Comparison of ENCODE assay signal across 16 cellular contexts in genomic region chr1:167987174-167987573, GRCh38.
"Had no signal": no experiment of that assay in that cellular context is flagged by ENCODE, and none has a peak within 500 bp of the region (broad histone marks: within the 10 kb centered on the region; RNA-seq: fewer than 3 reads in every experiment).

No MANE protein-coding gene starts in this region.

- H3K36me3 Mint-ChIP-seq: natural killer cell treated with Interleukin-12 subunit alpha and Interleukin-12 subunit beta and Interleukin-15 and Interleukin-18, amount 100 ng/mL, for 72 hours had no signal

- H3K4me3 ChIP-seq: esophagus muscularis mucosa, thoracic aorta, upper lobe of right lung had no signal

- H3K36me3 ChIP-seq: thoracic aorta had no signal

- ATAC-seq: natural killer cell treated with Interleukin-12 subunit alpha and Interleukin-12 subunit beta and Interleukin-15 and Interleukin-18, amount 100 ng/mL, for 72 hours; stimulated activated effector memory CD8-positive, alpha-beta T cell treated with anti-CD3 and anti-CD28 coated beads, Interleukin-12 subunit alpha, Interleukin-12 subunit beta, amount 100 ng/mL, for 72 hours; upper lobe of right lung had no signal

- H3K27me3 Mint-ChIP-seq: activated B cell treated with CpG ODN at 0.5 μM for 24 hours; activated CD4-positive, alpha-beta T cell treated with anti-CD3 and anti-CD28 coated beads, Interleukin-2, amount 10 ng/mL, durations not matched to agents 7 days and 5 days; activated naive CD8-positive, alpha-beta T cell treated with anti-CD3 and anti-CD28 coated beads, Interleukin-2, amount 10 ng/mL, durations not matched to agents 7 days and 5 days; natural killer cell treated with Interleukin-12 subunit alpha and Interleukin-12 subunit beta and Interleukin-15 and Interleukin-18, amount 100 ng/mL, for 72 hours had no signal

- H3K4me1 ChIP-seq: upper lobe of right lung had no signal

- H3K4me3 Mint-ChIP-seq: activated B cell treated with CpG ODN at 0.5 μM for 24 hours; activated CD4-positive, alpha-beta T cell treated with anti-CD3 and anti-CD28 coated beads, Interleukin-2, amount 10 ng/mL, durations not matched to agents 7 days and 5 days; activated naive CD8-positive, alpha-beta T cell treated with anti-CD3 and anti-CD28 coated beads, Interleukin-2, amount 10 ng/mL, durations not matched to agents 7 days and 5 days; natural killer cell treated with Interleukin-12 subunit alpha and Interleukin-12 subunit beta and Interleukin-15 and Interleukin-18, amount 100 ng/mL, for 72 hours; stimulated activated effector memory CD8-positive, alpha-beta T cell treated with anti-CD3 and anti-CD28 coated beads, Interleukin-12 subunit alpha, Interleukin-12 subunit beta, amount 100 ng/mL, for 72 hours; T-helper 2 cell treated with Interferon-gamma antibody and Interleukin-4, amounts not matched to agents 5 μg/mL and 100 μg/mL, for 36 hours had no signal

- H3K27me3 ChIP-seq: esophagus muscularis mucosa, upper lobe of right lung had no signal

- H3K9me3 ChIP-seq: esophagus muscularis mucosa, thoracic aorta, upper lobe of right lung had no signal

- DNase-seq: activated B cell treated with CpG ODN at 0.5 μM for 24 hours; activated CD4-positive, alpha-beta T cell treated with anti-CD3 and anti-CD28 coated beads, Interleukin-2, amount 10 ng/mL, durations not matched to agents 7 days and 5 days; activated naive CD4-positive, alpha-beta T cell; activated naive CD8-positive, alpha-beta T cell treated with anti-CD3 and anti-CD28 coated beads, Interleukin-2, amount 10 ng/mL, durations not matched to agents 7 days and 5 days; aorta; foreskin fibroblast; glutamatergic neuron; hypothalamus; posterior cingulate gyrus; retina; upper lobe of right lung had no signal

- H3K4me1 Mint-ChIP-seq: activated B cell treated with CpG ODN at 0.5 μM for 24 hours; activated CD4-positive, alpha-beta T cell treated with anti-CD3 and anti-CD28 coated beads, Interleukin-2, amount 10 ng/mL, durations not matched to agents 7 days and 5 days; stimulated activated effector memory CD8-positive, alpha-beta T cell treated with anti-CD3 and anti-CD28 coated beads, Interleukin-12 subunit alpha, Interleukin-12 subunit beta, amount 100 ng/mL, for 72 hours had no signal

- H3K27ac ChIP-seq: esophagus muscularis mucosa, thoracic aorta, upper lobe of right lung had no signal

- H3K27ac Mint-ChIP-seq: activated B cell treated with CpG ODN at 0.5 μM for 24 hours; activated CD4-positive, alpha-beta T cell treated with anti-CD3 and anti-CD28 coated beads, Interleukin-2, amount 10 ng/mL, durations not matched to agents 7 days and 5 days; activated naive CD8-positive, alpha-beta T cell treated with anti-CD3 and anti-CD28 coated beads, Interleukin-2, amount 10 ng/mL, durations not matched to agents 7 days and 5 days; natural killer cell treated with Interleukin-12 subunit alpha and Interleukin-12 subunit beta and Interleukin-15 and Interleukin-18, amount 100 ng/mL, for 72 hours; stimulated activated effector memory CD8-positive, alpha-beta T cell treated with anti-CD3 and anti-CD28 coated beads, Interleukin-12 subunit alpha, Interleukin-12 subunit beta, amount 100 ng/mL, for 72 hours; T-helper 2 cell treated with Interferon-gamma antibody and Interleukin-4, amounts not matched to agents 5 μg/mL and 100 μg/mL, for 36 hours had no signal

- H3K9me3 Mint-ChIP-seq: activated B cell treated with CpG ODN at 0.5 μM for 24 hours; activated CD4-positive, alpha-beta T cell treated with anti-CD3 and anti-CD28 coated beads, Interleukin-2, amount 10 ng/mL, durations not matched to agents 7 days and 5 days; activated naive CD8-positive, alpha-beta T cell treated with anti-CD3 and anti-CD28 coated beads, Interleukin-2, amount 10 ng/mL, durations not matched to agents 7 days and 5 days; natural killer cell treated with Interleukin-12 subunit alpha and Interleukin-12 subunit beta and Interleukin-15 and Interleukin-18, amount 100 ng/mL, for 72 hours; stimulated activated effector memory CD8-positive, alpha-beta T cell treated with anti-CD3 and anti-CD28 coated beads, Interleukin-12 subunit alpha, Interleukin-12 subunit beta, amount 100 ng/mL, for 72 hours; T-helper 2 cell treated with Interferon-gamma antibody and Interleukin-4, amounts not matched to agents 5 μg/mL and 100 μg/mL, for 36 hours had no signal
